ENCODE assay signal across 10 cellular contexts in genomic region chr14:23829736-23830474, GRCh38.
A peak's percentile ranks its signal among the peaks of the same experiment; 100 is the strongest.
DNase-seq lines count a peak whose midpoint lies in the region; ATAC-seq and TF ChIP-seq lines count a peak whose summit lies in the region.
"Had no signal": no experiment of that assay in that cellular context is flagged by ENCODE, and none has a peak within 500 bp of the region (broad histone marks: within the 10 kb centered on the region; RNA-seq: fewer than 3 reads in every experiment).

No MANE protein-coding gene starts in this region.

- H3K4me1 Mint-ChIP-seq in activated CD4-positive, alpha-beta memory T cell treated with anti-CD3 and anti-CD28 coated beads for 36 hours (ENCODE audit: low read depth) = no peaks in the 10 kb centered on the region
- H3K4me1 Mint-ChIP-seq: CD4-positive, CD25-positive, alpha-beta regulatory T cell had no signal

- intact Hi-C loops in left cardiac atrium (cut with DNase I) = no loop called here
- intact Hi-C loops in Right ventricle myocardium superior (cut with DNase I) = no loop called here
- intact Hi-C loops in upper lobe of right lung (cut with DNase I) = no loop called here
- intact Hi-C loops in activated CD4-positive, alpha-beta memory T cell treated with anti-CD3 and anti-CD28 coated beads for 36 hours (cut with micrococcal nuclease) = no loop called here

- ATAC-seq in left cardiac atrium (peak in 1 of 2 donors; percentile 97), Right ventricle myocardium superior (ENCODE audit: poor library complexity) (no peak), upper lobe of right lung (peak; percentile 43), GM21367 (IDR thresholded peaks at IDR 0.05; ENCODE audit: unreplicated experiment) (no peak)

- H3K27ac ChIP-seq in upper lobe of right lung = no peak overlapping the region
- H3K27ac ChIP-seq: heart right ventricle had no signal

- peaks cover 6% of the 10 kb centered on the region for H3K27me3 Mint-ChIP-seq in activated CD4-positive, alpha-beta memory T cell treated with anti-CD3 and anti-CD28 coated beads for 36 hours

- H3K36me3 ChIP-seq in upper lobe of right lung = no peaks in the 10 kb centered on the region
- H3K36me3 ChIP-seq: heart right ventricle had no signal

- CTCF ChIA-PET in activated CD4-positive, alpha-beta memory T cell treated with anti-CD3 and anti-CD28 coated beads for 36 hours (lab: Charles Lee) = interaction anchor here (0.6 kb wide), 1 partner anchor 161 kb away, joined by 3 read pairs; no protein-coding TSS in a partner anchor

- no peak overlapping the region for H3K4me3 ChIP-seq in upper lobe of right lung
- H3K4me3 ChIP-seq: heart right ventricle had no signal

- H3K27ac Mint-ChIP-seq in activated CD4-positive, alpha-beta memory T cell treated with anti-CD3 and anti-CD28 coated beads for 36 hours = no peak overlapping the region
- H3K27ac Mint-ChIP-seq: CD4-positive, CD25-positive, alpha-beta regulatory T cell had no signal

- DNase-seq in left cardiac atrium (peak; percentile 29), Right ventricle myocardium superior (no peak), SW 1271 (lab: John Stamatoyannopoulos, UW) (peak; percentile 84 to 97), glomerular visceral epithelial cell (ENCODE audit: extremely low spot score) (peak; percentile 87), upper lobe of right lung (no peak), NCI-H1694 (lab: John Stamatoyannopoulos, UW) (no peak)
- DNase-seq in activated CD4-positive, alpha-beta memory T cell treated with anti-CD3 and anti-CD28 coated beads for 36 hours = no peak
- DNase-seq: CD4-positive, CD25-positive, alpha-beta regulatory T cell; heart right ventricle had no signal

- no peak overlapping the region for H3K4me3 Mint-ChIP-seq in activated CD4-positive, alpha-beta memory T cell treated with anti-CD3 and anti-CD28 coated beads for 36 hours
- H3K4me3 Mint-ChIP-seq: CD4-positive, CD25-positive, alpha-beta regulatory T cell had no signal

- no peaks in the 10 kb centered on the region for H3K9me3 Mint-ChIP-seq in activated CD4-positive, alpha-beta memory T cell treated with anti-CD3 and anti-CD28 coated beads for 36 hours

- peaks cover 3% of the 10 kb centered on the region for H3K4me1 ChIP-seq in upper lobe of right lung

- POLR2A ChIA-PET in activated CD4-positive, alpha-beta memory T cell treated with anti-CD3 and anti-CD28 coated beads for 36 hours (lab: Charles Lee) = no interaction called here

- no peaks in the 10 kb centered on the region for H3K9me3 ChIP-seq in upper lobe of right lung
- H3K9me3 ChIP-seq: heart right ventricle had no signal

- TF ChIP-seq CTCF in upper lobe of right lung (IDR thresholded peaks at IDR 0.05) = no peak

- no peaks in the 10 kb centered on the region for H3K36me3 Mint-ChIP-seq in activated CD4-positive, alpha-beta memory T cell treated with anti-CD3 and anti-CD28 coated beads for 36 hours
- H3K36me3 Mint-ChIP-seq: CD4-positive, CD25-positive, alpha-beta regulatory T cell had no signal

- no peaks in the 10 kb centered on the region for H3K27me3 ChIP-seq in upper lobe of right lung
- H3K27me3 ChIP-seq: heart right ventricle had no signal

Comparison
In these comparisons a context has a peak if more than half of its experiments do, and no peak if none do; other contexts are left out.
1. DNase-seq: peak in left cardiac atrium (single experiment), SW 1271 (2 of 2) and glomerular visceral epithelial cell (single experiment); none in Right ventricle myocardium superior (single experiment), upper lobe of right lung (single experiment), activated CD4-positive, alpha-beta memory T cell treated with anti-CD3 and anti-CD28 coated beads for 36 hours (single experiment) and NCI-H1694 (single experiment).